8 cellular contexts compared by ENCODE assay signal in the genomic region with DNA sequence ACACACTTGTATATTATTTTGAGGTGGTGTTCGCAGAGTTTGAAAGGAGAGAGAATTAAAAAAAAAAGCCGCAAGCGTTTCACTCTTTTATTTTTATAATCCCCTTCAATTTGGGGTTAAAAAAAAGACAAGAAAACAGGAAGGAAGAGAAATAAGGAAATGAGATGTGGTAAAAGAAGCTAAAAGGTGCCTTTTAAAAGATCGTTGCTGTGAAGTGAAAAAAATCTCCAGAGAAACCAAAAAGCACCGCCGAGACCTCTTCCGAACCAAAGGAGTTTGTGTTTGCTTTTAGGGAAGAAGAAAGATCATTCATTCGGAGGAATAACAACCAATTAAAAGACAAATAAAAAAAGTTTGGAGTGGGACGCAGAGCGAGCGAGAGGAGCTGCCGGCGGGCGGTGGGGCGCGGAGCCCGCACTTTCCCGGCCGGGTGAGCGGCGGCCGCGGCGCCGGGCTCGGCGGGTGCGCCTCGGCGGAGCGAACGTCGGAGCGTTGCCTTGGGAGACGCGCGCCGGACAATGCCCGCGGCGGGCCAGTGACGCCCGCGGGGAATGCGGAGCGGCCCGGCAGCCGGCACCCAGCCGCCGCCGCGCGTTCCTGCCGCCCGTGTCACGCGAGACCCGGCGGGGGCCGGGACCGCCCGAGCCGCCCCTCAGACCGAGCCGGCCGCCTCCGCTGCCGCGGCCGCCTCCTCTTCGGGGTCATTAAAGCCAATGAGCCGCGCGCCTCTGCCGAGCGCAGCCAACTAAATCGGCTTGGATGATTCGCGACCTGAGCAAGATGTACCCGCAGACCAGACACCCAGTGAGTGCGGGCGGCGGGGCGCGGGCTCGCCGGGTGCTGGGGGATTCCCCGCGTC. TPM values are rescaled to one million over a fixed set of nuclear protein-coding genes. Genes with fewer than 3 reads are reported as not detected.
DNase-seq lines count a peak whose midpoint lies in the region; ATAC-seq and TF ChIP-seq lines count a peak whose summit lies in the region.

No MANE protein-coding gene starts in this region.

- no peaks in the 10 kb centered on the region for H3K9me3 ChIP-seq in testis

- H3K36me3 Mint-ChIP-seq in activated CD4-positive, alpha-beta T cell treated with anti-CD3 and anti-CD28 coated beads, Interleukin-2, amount 10 ng/mL, durations not matched to agents 7 days and 5 days (ENCODE audit: low read depth): peaks cover 27% of the 10 kb centered on the region

- TF ChIP-seq POLR2A in testis (IDR thresholded peaks at IDR 0.05): no peak

- H3K27me3 Mint-ChIP-seq in activated CD4-positive, alpha-beta T cell treated with anti-CD3 and anti-CD28 coated beads, Interleukin-2, amount 10 ng/mL, durations not matched to agents 7 days and 5 days: peaks cover under 1% of the 10 kb centered on the region

- no peaks in the 10 kb centered on the region for H3K27me3 ChIP-seq in testis

- H3K36me3 ChIP-seq in testis (ENCODE audit: low read depth, missing control alignments): no peaks in the 10 kb centered on the region

- CTCF ChIA-PET in activated CD4-positive, alpha-beta T cell treated with anti-CD3 and anti-CD28 coated beads, Interleukin-2, amount 10 ng/mL, durations not matched to agents 7 days and 5 days (lab: Charles Lee): interaction anchor here (1.2 kb wide), 1 partner anchor 12 kb away, joined by 4 read pairs; no protein-coding TSS in a partner anchor

- no peaks in the 10 kb centered on the region for H3K9me3 Mint-ChIP-seq in activated CD4-positive, alpha-beta T cell treated with anti-CD3 and anti-CD28 coated beads, Interleukin-2, amount 10 ng/mL, durations not matched to agents 7 days and 5 days

- peaks cover 36% of the 10 kb centered on the region for H3K4me1 Mint-ChIP-seq in activated CD4-positive, alpha-beta T cell treated with anti-CD3 and anti-CD28 coated beads, Interleukin-2, amount 10 ng/mL, durations not matched to agents 7 days and 5 days

- H3K4me3 ChIP-seq in LNCaP clone FGC (ENCODE audit: low read depth, low read length) (peak overlapping the region; percentile 34), testis (peak overlapping the region; percentile 84 to 92)

- peak overlapping the region; percentile 82 for H3K27ac ChIP-seq in epithelial cell of prostate
- H3K27ac ChIP-seq in testis: peak overlapping the region; percentile 94 to 95

- no peak for ATAC-seq in HG03139 (IDR thresholded peaks at IDR 0.05; ENCODE audit: unreplicated experiment)

- peaks cover 13% of the 10 kb centered on the region for H3K4me1 ChIP-seq in testis

- peak; percentile 36 for DNase-seq in DMS79 treated with DMSO at 0.1 percent for 48 hours (lab: John Stamatoyannopoulos, UW)
- DNase-seq in DMS79 (lab: John Stamatoyannopoulos, UW): no peak
- no peak for DNase-seq in LNCaP clone FGC (ENCODE audit: low read depth)
- DNase-seq in activated CD4-positive, alpha-beta T cell treated with anti-CD3 and anti-CD28 coated beads, Interleukin-2, amount 10 ng/mL, durations not matched to agents 7 days and 5 days: peak; percentile 30
- no peak for DNase-seq in epithelial cell of prostate (ENCODE audit: low read depth, low spot score)
- peak; percentile 63 for DNase-seq in midbrain (lab: John Stamatoyannopoulos, UW)
- peak; percentile 35 for DNase-seq in testis

- POLR2A ChIA-PET in activated CD4-positive, alpha-beta T cell treated with anti-CD3 and anti-CD28 coated beads, Interleukin-2, amount 10 ng/mL, durations not matched to agents 7 days and 5 days (lab: Charles Lee): interaction anchor here (0.6 to 1.1 kb wide), 5 partner anchors 10 to 245 kb away, joined by 3 to 5 read pairs (median 4); no protein-coding TSS in a partner anchor

- intact Hi-C loops in testis (cut with DNase I; ENCODE audit: low total_unique reads): no loop called here

- H3K27ac Mint-ChIP-seq in activated CD4-positive, alpha-beta T cell treated with anti-CD3 and anti-CD28 coated beads, Interleukin-2, amount 10 ng/mL, durations not matched to agents 7 days and 5 days: peak overlapping the region; percentile 78

- 0 to 1% methylated on average over 55 to 72 of the region's 89 CpGs for WGBS in testis, 2 donors

- H3K4me3 Mint-ChIP-seq in activated CD4-positive, alpha-beta T cell treated with anti-CD3 and anti-CD28 coated beads, Interleukin-2, amount 10 ng/mL, durations not matched to agents 7 days and 5 days: peak overlapping the region; percentile 93

- TF ChIP-seq CTCF in LNCaP clone FGC (IDR thresholded peaks at IDR 0.05; ENCODE audit: control insufficient read depth, extremely low read depth, insufficient read depth) (no peak), testis (IDR thresholded peaks at IDR 0.05) (no peak)

RNA-seq across cellular contexts. Expression of gene TLE4, which starts 0.5 kb away (rescaled TPM):
- 10 to 100 TPM; 38.0 to 38.4 TPM for total RNA-seq in activated CD4-positive, alpha-beta T cell treated with anti-CD3 and anti-CD28 coated beads, Interleukin-2, amount 10 ng/mL, durations not matched to agents 7 days and 5 days
- 100 to 1,000 TPM; 223 to 311 TPM for total RNA-seq in testis
- polyA plus RNA-seq in testis (ENCODE audit: insufficient read depth, low read depth, low replicate concordance): 292 TPM

Comparison
In these comparisons a context has a peak if more than half of its experiments do, and no peak if none do; other contexts are left out.
1. DNase-seq: peak in DMS79 treated with DMSO at 0.1 percent for 48 hours (single experiment), activated CD4-positive, alpha-beta T cell treated with anti-CD3 and anti-CD28 coated beads, Interleukin-2, amount 10 ng/mL, durations not matched to agents 7 days and 5 days (single experiment), midbrain (single experiment) and testis (single experiment); none in DMS79 (single experiment), LNCaP clone FGC (single experiment) and epithelial cell of prostate (single experiment).
2. RNA of gene TLE4, which starts 0.5 kb away (total RNA-seq): 223 to 311 TPM in testis; 38.0 to 38.4 TPM in activated CD4-positive, alpha-beta T cell treated with anti-CD3 and anti-CD28 coated beads, Interleukin-2, amount 10 ng/mL, durations not matched to agents 7 days and 5 days; every median in the first group is over 4 times any median in the second.